ENCODE assay signal across 8 cellular contexts in the genomic region with DNA sequence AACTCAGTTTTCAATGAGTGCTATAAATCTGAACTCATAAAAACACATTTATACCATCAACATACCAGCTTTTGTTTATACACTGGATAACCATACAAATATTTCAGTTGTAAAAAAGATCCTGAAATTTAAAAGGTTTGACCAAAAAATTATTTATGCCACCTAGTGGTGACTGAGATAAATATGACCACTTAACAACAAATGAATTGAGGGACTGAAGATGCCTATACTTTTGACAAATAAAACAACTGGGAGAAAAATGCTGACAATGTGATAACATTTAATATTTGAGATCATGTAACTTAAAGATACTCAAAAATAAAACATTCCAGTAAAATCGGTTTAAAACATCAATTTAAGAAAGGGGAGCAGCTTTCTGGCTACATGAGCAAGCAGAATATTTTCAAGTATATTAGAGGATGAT. TPM values are rescaled to one million over a fixed set of nuclear protein-coding genes. Genes with fewer than 3 reads are reported as not detected.
DNase-seq lines count a peak whose midpoint lies in the region; ATAC-seq, FAIRE-seq and TF ChIP-seq lines count a peak whose summit lies in the region.

No MANE protein-coding gene starts in this region.

- TF ChIP-seq EP300 in SK-N-SH (IDR thresholded peaks at IDR 0.05; ENCODE audit: borderline replicate concordance in 1 of 2, low read depth in 1 of 2, low read length in 1 of 2) = no peak

- ATAC-seq in stimulated activated memory B cell treated with anti-CD40 and anti-IgM and Interleukin-4, amounts not matched to agents 10 μg/mL and 1 μg/mL and 100 μg/mL, for 72 hours = no peak

- no peaks in the 10 kb centered on the region for H3K79me2 ChIP-seq in SK-N-SH (ENCODE audit: insufficient read depth)

- TF ChIP-seq POLR2A in GM12891 (IDR thresholded peaks at IDR 0.05; ENCODE audit: low read depth, low read length) = no peak

- H3K9me2 ChIP-seq in SK-N-SH = no peaks in the 10 kb centered on the region

- H3K9me3 ChIP-seq in SK-N-SH = no peaks in the 10 kb centered on the region

- peak; percentile 41 for TF ChIP-seq CTCF in AG09319 (IDR thresholded peaks at IDR 0.05; ENCODE audit: low read depth, low read length)
- TF ChIP-seq CTCF in SK-N-SH (IDR thresholded peaks at IDR 0.05) = peak; percentile 77
- peak; percentile 45 for TF ChIP-seq CTCF in fibroblast of villous mesenchyme (IDR thresholded peaks at IDR 0.05; ENCODE audit: insufficient read depth, low read depth, low read length)

- H3K27me3 ChIP-seq in SK-N-SH (ENCODE audit: insufficient read depth) = no peaks in the 10 kb centered on the region

- no peaks in the 10 kb centered on the region for H3K4me1 ChIP-seq in SK-N-SH (ENCODE audit: control insufficient read depth in 1 of 2, insufficient read depth in 2 of 2, low read depth in 1 of 2, low read length in 1 of 2)

- H3K4me3 ChIP-seq in SK-N-SH (ENCODE audit: low read depth in 2 of 2, low read length in 1 of 2) (no peak overlapping the region), fibroblast of villous mesenchyme (ENCODE audit: low read depth, low read length) (no peak overlapping the region)

- no peak overlapping the region for H3K4me3 Mint-ChIP-seq in stimulated activated memory B cell treated with anti-CD40 and anti-IgM and Interleukin-4, amounts not matched to agents 10 μg/mL and 1 μg/mL and 100 μg/mL, for 72 hours

- H3K9me3 Mint-ChIP-seq in stimulated activated memory B cell treated with anti-CD40 and anti-IgM and Interleukin-4, amounts not matched to agents 10 μg/mL and 1 μg/mL and 100 μg/mL, for 72 hours = no peaks in the 10 kb centered on the region

- H3K36me3 ChIP-seq in SK-N-SH (replicated peaks in 1 of 2; ENCODE audit: control insufficient read depth in 1 of 2, insufficient read depth in 2 of 2, low read length in 1 of 2) = peaks cover 52 to 67% of the 10 kb centered on the region in 2 experiments

- 0% methylated on average over 1 of the region's 1 CpG for WGBS in SK-N-SH (ENCODE audit: low lambda C conversion rate)

- H4K20me1 ChIP-seq in SK-N-SH (ENCODE audit: insufficient read depth) = no peaks in the 10 kb centered on the region

- DNase-seq in AG09319 (ENCODE audit: extremely low read depth, low read depth) = peak; percentile 4
- DNase-seq in GM18507 (ENCODE audit: extremely low spot score, insufficient read length, low read depth) = no peak
- DNase-seq in SK-N-SH = peak; percentile 27
- DNase-seq in fibroblast of villous mesenchyme (ENCODE audit: low read depth) = peak; percentile 44
- DNase-seq in smooth muscle cell of the brain vasculature (ENCODE audit: low read depth, low spot score) = peak; percentile 26
- DNase-seq in GM12891 (ENCODE audit: insufficient read length, low spot score) = no peak
- DNase-seq in kidney glomerular epithelial cell (lab: John Stamatoyannopoulos, UW) = no peak

- peak; percentile 82 for FAIRE-seq in GM18507 (lab: Jason Lieb, UNC)
- FAIRE-seq in GM12891 (lab: Jason Lieb, UNC) = no peak

- no peak overlapping the region for H3K27ac ChIP-seq in SK-N-SH (ENCODE audit: low read depth in 2 of 2, low read length in 1 of 2)

- POLR2A ChIA-PET in SK-N-SH (lab: Yijun Ruan, JAX) = no interaction called here

- TF ChIP-seq RAD21 in SK-N-SH (IDR thresholded peaks at IDR 0.05; ENCODE audit: low read length) = peak; percentile 43

- no peak overlapping the region for H2AFZ ChIP-seq in SK-N-SH (ENCODE audit: low read depth)

- H3K27me3 Mint-ChIP-seq in stimulated activated memory B cell treated with anti-CD40 and anti-IgM and Interleukin-4, amounts not matched to agents 10 μg/mL and 1 μg/mL and 100 μg/mL, for 72 hours = no peaks in the 10 kb centered on the region

- peaks cover 4% of the 10 kb centered on the region for H3F3A ChIP-seq in SK-N-SH (replicated peaks; ENCODE audit: insufficient read depth)

- peaks cover 26% of the 10 kb centered on the region for H3K36me3 Mint-ChIP-seq in stimulated activated memory B cell treated with anti-CD40 and anti-IgM and Interleukin-4, amounts not matched to agents 10 μg/mL and 1 μg/mL and 100 μg/mL, for 72 hours

- H3K4me1 Mint-ChIP-seq in stimulated activated memory B cell treated with anti-CD40 and anti-IgM and Interleukin-4, amounts not matched to agents 10 μg/mL and 1 μg/mL and 100 μg/mL, for 72 hours = peaks cover 5% of the 10 kb centered on the region

- no peak overlapping the region for H3K9ac ChIP-seq in SK-N-SH

- H3K27ac Mint-ChIP-seq in stimulated activated memory B cell treated with anti-CD40 and anti-IgM and Interleukin-4, amounts not matched to agents 10 μg/mL and 1 μg/mL and 100 μg/mL, for 72 hours = no peak overlapping the region

- CTCF ChIA-PET in SK-N-SH (lab: Yijun Ruan, JAX) = interaction anchor here (0.7 to 1.6 kb wide), 29 partner anchors 8 to 425 kb away, joined by 3 to 22 read pairs (median 4); a partner anchor contains a TSS

- no peak overlapping the region for H3K4me2 ChIP-seq in SK-N-SH

TF ChIP-seq in SK-N-SH, 30 proteins besides CTCF, POLR2A, EP300 and RAD21:
- no peak for TF ChIP-seq TEAD4 (IDR thresholded peaks at IDR 0.05; ENCODE audit: borderline replicate concordance, insufficient read depth)
- TF ChIP-seq SMC3 (IDR thresholded peaks at IDR 0.05; ENCODE audit: low read depth, low read length) = peak; percentile 37; the same call in 1 of the 2 replicates
- TF ChIP-seq, protein P1, sequence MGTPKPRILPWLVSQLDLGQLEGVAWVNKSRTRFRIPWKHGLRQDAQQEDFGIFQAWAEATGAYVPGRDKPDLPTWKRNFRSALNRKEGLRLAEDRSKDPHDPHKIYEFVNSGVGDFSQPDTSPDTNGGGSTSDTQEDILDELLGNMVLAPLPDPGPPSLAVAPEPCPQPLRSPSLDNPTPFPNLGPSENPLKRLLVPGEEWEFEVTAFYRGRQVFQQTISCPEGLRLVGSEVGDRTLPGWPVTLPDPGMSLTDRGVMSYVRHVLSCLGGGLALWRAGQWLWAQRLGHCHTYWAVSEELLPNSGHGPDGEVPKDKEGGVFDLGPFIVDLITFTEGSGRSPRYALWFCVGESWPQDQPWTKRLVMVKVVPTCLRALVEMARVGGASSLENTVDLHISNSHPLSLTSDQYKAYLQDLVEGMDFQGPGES (IDR thresholded peaks at IDR 0.05; ENCODE audit: low read depth, low read length) = no peak
- no peak for TF ChIP-seq JUND (IDR thresholded peaks at IDR 0.05)
- TF ChIP-seq EZH2phosphoT487 (IDR thresholded peaks at IDR 0.05; ENCODE audit: borderline replicate concordance, low read depth) = no peak

TF ChIP-seq in GM12891, 5 proteins besides CTCF, POLR2A, EP300 and RAD21:
- no peak for TF ChIP-seq PAX5 (IDR thresholded peaks at IDR 0.05; ENCODE audit: insufficient read depth, low read length, severe bottlenecking)

RNA-seq across cellular contexts. Expression of a gene that starts 30.4 kb away (rescaled TPM):
- polyA plus RNA-seq in SK-N-SH (2012; rRNA removed) = 38.8 and 39.7 TPM in 2 replicates
- polyA plus RNA-seq in SK-N-SH (2012; cell fraction: cytosol; rRNA removed) = 37.6 and 43.8 TPM in 2 replicates
- polyA plus RNA-seq in SK-N-SH (2012; cell fraction: nucleus; rRNA removed) = 14.8 and 18.7 TPM in 2 replicates
- 86.3 and 91.5 TPM in 2 replicates for total RNA-seq in fibroblast of villous mesenchyme
- 33.8 TPM for polyA plus RNA-seq in GM12891 (2012; ENCODE audit: low read depth, missing spikeins)

RNA-seq across cellular contexts. Expression of a gene that starts 30.5 kb away (rescaled TPM):
- polyA plus RNA-seq in SK-N-SH (2012; rRNA removed) = 16.0 and 23.2 TPM in 2 replicates
- polyA plus RNA-seq in SK-N-SH (2012; cell fraction: cytosol; rRNA removed) = 25.6 and 29.9 TPM in 2 replicates
- polyA plus RNA-seq in SK-N-SH (2012; cell fraction: nucleus; rRNA removed) = 4.0 and 19.1 TPM in 2 replicates
- 24.8 and 56.6 TPM in 2 replicates for total RNA-seq in fibroblast of villous mesenchyme
- 8.7 TPM for polyA plus RNA-seq in GM12891 (2012; ENCODE audit: low read depth, missing spikeins)

RNA-seq across cellular contexts. Expression of a gene that starts 32.1 kb away (rescaled TPM):
- polyA plus RNA-seq in SK-N-SH (2012; rRNA removed) = not detected in 2 replicates
- 0.07 TPM in 1 of 2 replicates, not detected in the other for polyA plus RNA-seq in SK-N-SH (2012; cell fraction: cytosol; rRNA removed)
- polyA plus RNA-seq in SK-N-SH (2012; cell fraction: nucleus; rRNA removed) = not detected in 2 replicates
- not detected in 2 replicates for total RNA-seq in fibroblast of villous mesenchyme
- polyA plus RNA-seq in GM12891 (2012; ENCODE audit: low read depth, missing spikeins) = 41.7 TPM

Comparison
In these comparisons a context has a peak if more than half of its experiments do, and no peak if none do; other contexts are left out.
1. DNase-seq: peak in AG09319 (single experiment), SK-N-SH (single experiment), fibroblast of villous mesenchyme (single experiment) and smooth muscle cell of the brain vasculature (single experiment); none in GM18507 (single experiment), GM12891 (single experiment) and kidney glomerular epithelial cell (single experiment).
2. Peak in every context shown above with its lines, with median percentiles within 50 percentile points of each other: CTCF ChIP-seq.